ENCODE assay signal across 21 cellular contexts in genomic region chr2:100252811-100253698, GRCh38.
DNase-seq lines count a peak whose midpoint lies in the region; ATAC-seq and TF ChIP-seq lines count a peak whose summit lies in the region.
"Had no signal": no experiment of that assay in that cellular context is flagged by ENCODE, and none has a peak within 500 bp of the region (broad histone marks: within the 10 kb centered on the region; RNA-seq: fewer than 3 reads in every experiment).

No MANE protein-coding gene starts in this region.

- no TSS peak for BruUV-seq in IMR-90 (replicated peaks; lab: Mats Ljungman, UMichigan)

- H3K36me3 Mint-ChIP-seq in T-helper 17 cell (ENCODE audit: low read depth): no peaks in the 10 kb centered on the region
- H3K36me3 Mint-ChIP-seq: activated naive CD4-positive, alpha-beta T cell treated with anti-CD3 and anti-CD28 coated beads, Interleukin-2, amount 50 U/mL, for 72 hours; natural killer cell had no signal

- H3K27me3 Mint-ChIP-seq in T-helper 17 cell: peaks cover 17% of the 10 kb centered on the region
- H3K27me3 Mint-ChIP-seq: activated CD4-positive, alpha-beta T cell treated with anti-CD3 and anti-CD28 coated beads for 36 hours had no signal

- peak overlapping the region; percentile 27 for H2AFZ ChIP-seq in IMR-90 (replicated peaks; ENCODE audit: low read length, poor library complexity)

- no peak overlapping the region for H4K5ac ChIP-seq in IMR-90 (ENCODE audit: low read depth, low read length)

- H2AK9ac ChIP-seq in IMR-90 (replicated peaks; ENCODE audit: low read depth, low read length, poor library complexity): no peak overlapping the region

- H4K20me1 ChIP-seq in IMR-90 (ENCODE audit: insufficient read depth, low read length): no peaks in the 10 kb centered on the region

- H3K9me1 ChIP-seq in IMR-90 (ENCODE audit: insufficient read depth, low read length): peaks cover under 1% of the 10 kb centered on the region; the same call in 1 of the 2 replicates

- ATAC-seq in IMR-90 (ENCODE audit: low read depth): no peak
- no peak for ATAC-seq in T-helper 17 cell
- ATAC-seq: activated CD4-positive, alpha-beta T cell treated with anti-CD3 and anti-CD28 coated beads for 36 hours; activated naive CD4-positive, alpha-beta T cell treated with anti-CD3 and anti-CD28 coated beads, Interleukin-2, amount 50 U/mL, for 72 hours; activated T-cell treated with anti-CD3 and anti-CD28 coated beads, Interleukin-2, amount 50 U/mL, for 72 hours; natural killer cell; pancreas had no signal

- dilution Hi-C loops in IMR-90 (cut with HindIII; ENCODE audit: low sequenced_read_pairs, unreplicated experiment): no loop called here

- TF ChIP-seq CTCF in IMR-90 (conservative IDR thresholded peaks at IDR 0.05; ENCODE audit: low read depth, low read length) (no peak), epithelial cell of proximal tubule (conservative IDR thresholded peaks at IDR 0.05; ENCODE audit: low read depth, low read length) (no peak), RWPE1 (conservative IDR thresholded peaks at IDR 0.05; ENCODE audit: low read depth) (no peak)

- H2BK15ac ChIP-seq in IMR-90 (ENCODE audit: low read depth, low read length): no peak overlapping the region

- no peak overlapping the region for H3K18ac ChIP-seq in IMR-90 (ENCODE audit: low read depth, low read length)

- POLR2A ChIA-PET in IMR-90 (lab: Charles Lee; ENCODE audit: unreplicated experiment): no interaction called here
- POLR2A ChIA-PET in RWPE1 (lab: Yijun Ruan, JAX; ENCODE audit: low non-redundant PET): no interaction called here

- H2BK20ac ChIP-seq in IMR-90 (ENCODE audit: low read depth, low read length): no peak overlapping the region

- H2BK5ac ChIP-seq in IMR-90 (ENCODE audit: low read depth, low read length, poor library complexity, severe bottlenecking): no peak overlapping the region

- no peak overlapping the region for H2BK120ac ChIP-seq in IMR-90 (ENCODE audit: low read depth, low read length)

- intact Hi-C loops in IMR-90 (cut with micrococcal nuclease): no loop called here

- H3K27ac ChIP-seq in IMR-90 (ENCODE audit: insufficient read depth, low read length): no peak overlapping the region
- H3K27ac ChIP-seq in RWPE1: no peak overlapping the region
- H3K27ac ChIP-seq: HL-60, pancreas had no signal

- no peak overlapping the region for H3K4me2 ChIP-seq in IMR-90 (ENCODE audit: low read depth, low read length)

- no peaks in the 10 kb centered on the region for H3K36me3 ChIP-seq in IMR-90 (ENCODE audit: control insufficient read depth, insufficient read depth, low read length)
- H3K36me3 ChIP-seq: pancreas had no signal

- no peak for TF ChIP-seq POLR2A in IMR-90 (IDR thresholded peaks at IDR 0.05; ENCODE audit: low read depth, low read length)

- H3K79me1 ChIP-seq in IMR-90 (ENCODE audit: low read depth in 1 of 2, low read length in 2 of 2): no peaks in the 10 kb centered on the region

- 0 out of 2 replicates have a peak, but pooled peaks cover 2% of the 10 kb centered on the region for H3K27me3 ChIP-seq in IMR-90 (ENCODE audit: control insufficient read depth, insufficient read depth, low read length)
- H3K27me3 ChIP-seq: pancreas had no signal

- CTCF ChIA-PET in IMR-90 (lab: Yijun Ruan, JAX) (interaction anchor here (1.2 kb wide), 1 partner anchor 9 kb away, joined by 3 read pairs; no protein-coding TSS in a partner anchor), RWPE1 (lab: Yijun Ruan, JAX) (interaction anchor here (0.6 kb wide), 1 partner anchor 1053 kb away, joined by 3 read pairs; no protein-coding TSS in a partner anchor)

- no peak overlapping the region for H3K4me3 Mint-ChIP-seq in T-helper 17 cell
- H3K4me3 Mint-ChIP-seq: activated CD4-positive, alpha-beta T cell treated with anti-CD3 and anti-CD28 coated beads for 36 hours; activated T-cell treated with anti-CD3 and anti-CD28 coated beads, Interleukin-2, amount 50 U/mL, for 72 hours; natural killer cell had no signal

- no peak overlapping the region for H3K4ac ChIP-seq in IMR-90 (ENCODE audit: low read depth, low read length)

- 79 to 100% methylated on average over 1 to 9 of the region's 17 CpGs for WGBS in IMR-90 (ENCODE audit: extremely low coverage in 2 of 2, insufficient read length in 1 of 2), 2 experiments

- no peak overlapping the region; the same call in 1 of the 2 replicates for H2AK5ac ChIP-seq in IMR-90 (ENCODE audit: low read depth, low read length)

- H4K8ac ChIP-seq in IMR-90 (ENCODE audit: low read depth in 2 of 2, low read length in 2 of 2): no peak overlapping the region

- H3K23ac ChIP-seq in IMR-90 (ENCODE audit: low read depth, low read length): no peak overlapping the region

- no peak overlapping the region for H3K4me3 ChIP-seq in IMR-90 (ENCODE audit: insufficient read depth, low read depth, low read length)
- H3K4me3 ChIP-seq in epithelial cell of proximal tubule (ENCODE audit: low read depth, low read length): no peak overlapping the region
- H3K4me3 ChIP-seq: pancreas had no signal

- H3K4me1 ChIP-seq in IMR-90 (ENCODE audit: control insufficient read depth, insufficient read depth, low read length): peaks cover 2% of the 10 kb centered on the region; the same call in 1 of the 2 replicates
- H3K4me1 ChIP-seq: pancreas had no signal

- in situ Hi-C loops in ACHN (cut with HindIII; ENCODE audit: low pct_ligation_motif_present, low pct_unique_long_range_greater_than_20kb, low sequenced_read_pairs) (no loop called here), IMR-90 (cut with MboI; ENCODE audit: low sequenced_read_pairs) (loop anchor here (5.0 to 25.0 kb wide), 2 partner anchors 691 to 1091 kb away; partner anchors contain the start of genes LIPT1 and TSGA10)

- H3K14ac ChIP-seq in IMR-90 (replicated peaks; ENCODE audit: low read depth, low read length): no peak overlapping the region

- DNase-seq in ACHN: peak; percentile 73
- no peak for DNase-seq in IMR-90
- peak; percentile 29 for DNase-seq in epithelial cell of proximal tubule (ENCODE audit: low read depth)
- DNase-seq in left kidney (ENCODE audit: low read depth, low spot score): peak; percentile 21
- DNase-seq in RWPE1 (ENCODE audit: low spot score): no peak
- DNase-seq in T-helper 17 cell: no peak
- DNase-seq in SHP77 (lab: John Stamatoyannopoulos, UW): no peak
- DNase-seq in mucosa of gallbladder (ENCODE audit: low spot score): no peak
- DNase-seq: activated CD4-positive, alpha-beta T cell treated with anti-CD3 and anti-CD28 coated beads for 36 hours; activated T-cell treated with anti-CD3 and anti-CD28 coated beads, Interleukin-2, amount 50 U/mL, for 72 hours; Calu3; erythroblast; foreskin melanocyte; islet precursor cell; KBM-7; natural killer cell; NCI-H146; NCI-H526 treated with DMSO at 0.1 percent for 48 hours; pancreas had no signal

- no peak overlapping the region for H3K27ac Mint-ChIP-seq in T-helper 17 cell
- H3K27ac Mint-ChIP-seq: activated CD4-positive, alpha-beta T cell treated with anti-CD3 and anti-CD28 coated beads for 36 hours; activated naive CD4-positive, alpha-beta T cell treated with anti-CD3 and anti-CD28 coated beads, Interleukin-2, amount 50 U/mL, for 72 hours; activated T-cell treated with anti-CD3 and anti-CD28 coated beads, Interleukin-2, amount 50 U/mL, for 72 hours; natural killer cell had no signal

- no peak overlapping the region for H3K9ac ChIP-seq in IMR-90 (ENCODE audit: low read depth, low read length)

- H3K9me3 ChIP-seq in IMR-90 (ENCODE audit: control insufficient read depth, insufficient read depth, low read length) (no peaks in the 10 kb centered on the region; the same call in 1 of the 2 replicates), T-helper 17 cell (ENCODE audit: control insufficient read depth, low read length, poor library complexity, severe bottlenecking) (no peaks in the 10 kb centered on the region)
- H3K9me3 ChIP-seq: pancreas had no signal

- peaks cover 3% of the 10 kb centered on the region for H3K4me1 Mint-ChIP-seq in T-helper 17 cell
- H3K4me1 Mint-ChIP-seq: activated CD4-positive, alpha-beta T cell treated with anti-CD3 and anti-CD28 coated beads for 36 hours; natural killer cell had no signal

- TF ChIP-seq RAD21 in IMR-90 (IDR thresholded peaks at IDR 0.05; ENCODE audit: low read length): no peak

- H4K91ac ChIP-seq in IMR-90 (ENCODE audit: insufficient read depth, low read depth, low read length): no peak overlapping the region

- no peak overlapping the region for H3K56ac ChIP-seq in IMR-90 (ENCODE audit: extremely low read depth, insufficient read depth, low read length)

TF ChIP-seq in IMR-90, 13 proteins besides CTCF, POLR2A, EP300 and RAD21:
- TF ChIP-seq FOS (IDR thresholded peaks at IDR 0.05; ENCODE audit: low read depth, low read length) (no peak), MAZ (IDR thresholded peaks at IDR 0.05; ENCODE audit: borderline replicate concordance, low read depth, low read length) (no peak), ELK1 (IDR thresholded peaks at IDR 0.05; ENCODE audit: borderline replicate concordance, low read depth, low read length) (no peak), RCOR1 (IDR thresholded peaks at IDR 0.05; ENCODE audit: insufficient replicate concordance, low read length) (no peak), USF2 (IDR thresholded peaks at IDR 0.05; ENCODE audit: low read depth, low read length) (no peak)
TF ChIP-seq in IMR-90: peak in this region for 0.

Comparison
In these comparisons a context has a peak if more than half of its experiments do, and no peak if none do; other contexts are left out.
1. DNase-seq: peak in ACHN (single experiment), epithelial cell of proximal tubule (single experiment) and left kidney (single experiment); none in IMR-90 (single experiment), RWPE1 (single experiment), T-helper 17 cell (0 of 3), SHP77 (0 of 2) and mucosa of gallbladder (single experiment).